Comparison of ENCODE assay signal across 9 cellular contexts in genomic region chr1:183635112-183635605, GRCh38. TPM values are rescaled to one million over a fixed set of nuclear protein-coding genes. Genes with fewer than 3 reads are reported as not detected.
DNase-seq lines count a peak whose midpoint lies in the region; ATAC-seq and TF ChIP-seq lines count a peak whose summit lies in the region.
"Had no signal": no experiment of that assay in that cellular context is flagged by ENCODE, and none has a peak within 500 bp of the region (broad histone marks: within the 10 kb centered on the region; RNA-seq: fewer than 3 reads in every experiment).

No MANE protein-coding gene starts in this region.

- peak overlapping the region; percentile 96 for H3K4me2 ChIP-seq in DND-41 (ENCODE audit: insufficient read depth, low read length)
- H3K4me2 ChIP-seq in OCI-LY3 (ENCODE audit: low read length): peak overlapping the region; percentile 86
- peak overlapping the region; percentile 74 for H3K4me2 ChIP-seq in hepatocyte

- H2AFZ ChIP-seq in DND-41 (ENCODE audit: low read depth, low read length) (peak overlapping the region; percentile 92), OCI-LY3 (ENCODE audit: low read depth, low read length) (no peak overlapping the region), hepatocyte (peak overlapping the region; percentile 47)

- peak overlapping the region; percentile 75 for H3K27ac ChIP-seq in DND-41 (ENCODE audit: low read length)
- peak overlapping the region; percentile 94 for H3K27ac ChIP-seq in OCI-LY3 (ENCODE audit: low read length)
- H3K27ac ChIP-seq in ascending aorta: peak overlapping the region; percentile 95 to 99
- peak overlapping the region; percentile 93 for H3K27ac ChIP-seq in hepatocyte

- CTCF ChIA-PET in HEK293T (lab: Yijun Ruan, JAX): no interaction called here

- peaks cover 3% of the 10 kb centered on the region for H3K27me3 ChIP-seq in DND-41 (ENCODE audit: insufficient read depth, low read length, poor library complexity)
- no peaks in the 10 kb centered on the region; the same call in 1 of the 2 replicates for H3K27me3 ChIP-seq in OCI-LY3 (ENCODE audit: low read depth, low read length)
- no peaks in the 10 kb centered on the region for H3K27me3 ChIP-seq in ascending aorta
- H3K27me3 ChIP-seq in hepatocyte: no peaks in the 10 kb centered on the region

- ATAC-seq in DND-41 (ENCODE audit: insufficient read depth, low read depth) (peak; percentile 17), sciatic nerve (peak; percentile 30)

- H3K9me3 ChIP-seq in DND-41 (ENCODE audit: insufficient read depth, low read length, severe bottlenecking) (no peaks in the 10 kb centered on the region), OCI-LY3 (ENCODE audit: insufficient read depth, low read length) (no peaks in the 10 kb centered on the region), ascending aorta (no peaks in the 10 kb centered on the region), hepatocyte (ENCODE audit: low read depth) (no peaks in the 10 kb centered on the region)

- intact Hi-C loops in ascending aorta (cut with DNase I): loop anchor here (1.0 to 10.0 kb wide), 7 partner anchors 26 to 1120 kb away; partner anchors contain the start of genes C1orf21, EDEM3 and LAMC1
- intact Hi-C loops in sciatic nerve (cut with DNase I): no loop called here

- peak overlapping the region; percentile 96 to 99 for H3K4me3 ChIP-seq in DND-41 (ENCODE audit: low read depth in 1 of 2, low read length in 2 of 2)
- H3K4me3 ChIP-seq in OCI-LY3 (ENCODE audit: low read length): peak overlapping the region; percentile 87
- peak overlapping the region; percentile 93 to 97 for H3K4me3 ChIP-seq in ascending aorta
- peak overlapping the region; percentile 74 for H3K4me3 ChIP-seq in hepatocyte

- TF ChIP-seq CTCF in DND-41 (IDR thresholded peaks at IDR 0.05; ENCODE audit: borderline replicate concordance, extremely low read depth, low read length, poor library complexity, severe bottlenecking) (peak; percentile 7), OCI-LY3 (IDR thresholded peaks at IDR 0.05; ENCODE audit: low read depth, low read length) (no peak), ascending aorta (IDR thresholded peaks at IDR 0.05) (no peak), hepatocyte (IDR thresholded peaks at IDR 0.05; ENCODE audit: poor library complexity) (no peak)

- H3K36me3 ChIP-seq in DND-41 (ENCODE audit: insufficient read depth, low read length) (peaks cover 27% of the 10 kb centered on the region), OCI-LY3 (replicated peaks; ENCODE audit: low read depth, low read length) (peaks cover 32% of the 10 kb centered on the region), ascending aorta (peaks cover 5 to 10% of the 10 kb centered on the region in 2 donors), hepatocyte (replicated peaks; ENCODE audit: insufficient read depth, low read depth) (no peaks in the 10 kb centered on the region)

- peaks cover 54% of the 10 kb centered on the region for H3K79me2 ChIP-seq in DND-41 (ENCODE audit: insufficient read depth, low read length)
- peaks cover 54% of the 10 kb centered on the region for H3K79me2 ChIP-seq in OCI-LY3 (ENCODE audit: low read length)
- H3K79me2 ChIP-seq in hepatocyte: peaks cover 43% of the 10 kb centered on the region

- DNase-seq in DND-41 (peak; percentile 34), HEK293T (ENCODE audit: extremely low spot score) (peak; percentile 48), ascending aorta (ENCODE audit: low spot score in 2 of 2) (peak in 1 of 2 donors; percentile 73), hepatocyte (ENCODE audit: low spot score) (peak; percentile 65), sciatic nerve (ENCODE audit: low spot score) (peak; percentile 79), dedifferentiated amniotic fluid mesenchymal stem cell (ENCODE audit: extremely low spot score) (no peak), NCI-H1694 treated with DMSO at 0.1 percent for 48 hours (lab: John Stamatoyannopoulos, UW) (no peak)

- H4K20me1 ChIP-seq in DND-41 (ENCODE audit: insufficient read depth, low read length): peaks cover 26% of the 10 kb centered on the region
- peaks cover 35% of the 10 kb centered on the region for H4K20me1 ChIP-seq in OCI-LY3 (ENCODE audit: insufficient read depth, low read length)
- H4K20me1 ChIP-seq in hepatocyte (ENCODE audit: insufficient read depth, poor library complexity, severe bottlenecking): peaks cover 26% of the 10 kb centered on the region

- POLR2A ChIA-PET in HEK293T (lab: Yijun Ruan, JAX): no interaction called here

- H3K9ac ChIP-seq in DND-41 (ENCODE audit: low read depth, low read length) (peak overlapping the region; percentile 95), OCI-LY3 (ENCODE audit: low read length) (peak overlapping the region; percentile 98)

- H3K4me1 ChIP-seq in DND-41 (ENCODE audit: insufficient read depth, low read length): peaks cover 49% of the 10 kb centered on the region
- peaks cover 36% of the 10 kb centered on the region for H3K4me1 ChIP-seq in OCI-LY3 (ENCODE audit: low read length)
- peaks cover 0 to 12% of the 10 kb centered on the region in 2 donors for H3K4me1 ChIP-seq in ascending aorta
- H3K4me1 ChIP-seq in hepatocyte (ENCODE audit: insufficient read depth): peaks cover 14% of the 10 kb centered on the region

- 2% methylated on average over 30 of the region's 42 CpGs for WGBS in hepatocyte (ENCODE audit: low lambda C conversion rate, missing lambda C conversion rate)

- H3K9me2 ChIP-seq in hepatocyte (replicated peaks; ENCODE audit: insufficient read depth): no peaks in the 10 kb centered on the region

TF ChIP-seq in HEK293T, 16 proteins besides CTCF, POLR2A, EP300 and RAD21:
- no peak for TF ChIP-seq TARDBP (IDR thresholded peaks at IDR 0.05)
- TF ChIP-seq FOXA1 (IDR thresholded peaks at IDR 0.05): no peak
- no peak for TF ChIP-seq HDGF (IDR thresholded peaks at IDR 0.05; ENCODE audit: borderline replicate concordance)
- no peak for TF ChIP-seq SP1 (IDR thresholded peaks at IDR 0.05)
- TF ChIP-seq LEF1 (IDR thresholded peaks at IDR 0.05; ENCODE audit: borderline replicate concordance): no peak
- no peak for TF ChIP-seq FOXM1 (IDR thresholded peaks at IDR 0.05; ENCODE audit: borderline replicate concordance)
- no peak for TF ChIP-seq PKNOX1 (IDR thresholded peaks at IDR 0.05)
- TF ChIP-seq L3MBTL2 (conservative IDR thresholded peaks at IDR 0.05): no peak
- TF ChIP-seq SUZ12 (IDR thresholded peaks at IDR 0.05): no peak
- no peak for TF ChIP-seq ZNF384 (IDR thresholded peaks at IDR 0.05)
- TF ChIP-seq ARNT (IDR thresholded peaks at IDR 0.05): no peak
- no peak for TF ChIP-seq FOXK2 (IDR thresholded peaks at IDR 0.05)

RNA-seq across cellular contexts. Expression of gene ARPC5, which starts 0.4 kb away (rescaled TPM):
- total RNA-seq in ascending aorta: 48.3 TPM
- 144 TPM in 2 replicates for total RNA-seq in hepatocyte
- 183 and 192 TPM in 2 replicates for polyA plus RNA-seq in hepatocyte
- 142 TPM for total RNA-seq in sciatic nerve

RNA-seq across cellular contexts. Expression of gene APOBEC4, which starts 18.0 kb away (rescaled TPM):
- total RNA-seq in ascending aorta: not detected
- 0.37 TPM in 1 of 2 replicates, not detected in the other for total RNA-seq in hepatocyte
- not detected in 2 replicates for polyA plus RNA-seq in hepatocyte
- not detected for total RNA-seq in sciatic nerve
- total RNA-seq: T-helper 1 cell treated with Interleukin-12 subunit alpha and Interleukin-12 subunit beta and Interleukin-4 antibody, amounts not matched to agents 30 ng/mL and 1 ng/mL, for 36 hours had no signal

RNA-seq across cellular contexts. Expression of gene NCF2, which starts 44.9 kb away (rescaled TPM):
- total RNA-seq in ascending aorta: 9.8 TPM
- total RNA-seq in hepatocyte: 2.4 and 13.7 TPM in 2 replicates
- polyA plus RNA-seq in hepatocyte: 0.52 and 3.1 TPM in 2 replicates
- total RNA-seq in sciatic nerve: 29.6 TPM

Comparison
In these comparisons a context has a peak if more than half of its experiments do, and no peak if none do; other contexts are left out.
1. DNase-seq: peak in DND-41 (single experiment), HEK293T (single experiment), hepatocyte (single experiment) and sciatic nerve (single experiment); none in dedifferentiated amniotic fluid mesenchymal stem cell (single experiment) and NCI-H1694 treated with DMSO at 0.1 percent for 48 hours (single experiment).
2. Peak in every context shown above with its lines, with median percentiles within 50 percentile points of each other: H3K27ac ChIP-seq, H3K4me2 ChIP-seq and H3K4me3 ChIP-seq.